ENCODE assay signal across 1 cellular context in the genomic region with DNA sequence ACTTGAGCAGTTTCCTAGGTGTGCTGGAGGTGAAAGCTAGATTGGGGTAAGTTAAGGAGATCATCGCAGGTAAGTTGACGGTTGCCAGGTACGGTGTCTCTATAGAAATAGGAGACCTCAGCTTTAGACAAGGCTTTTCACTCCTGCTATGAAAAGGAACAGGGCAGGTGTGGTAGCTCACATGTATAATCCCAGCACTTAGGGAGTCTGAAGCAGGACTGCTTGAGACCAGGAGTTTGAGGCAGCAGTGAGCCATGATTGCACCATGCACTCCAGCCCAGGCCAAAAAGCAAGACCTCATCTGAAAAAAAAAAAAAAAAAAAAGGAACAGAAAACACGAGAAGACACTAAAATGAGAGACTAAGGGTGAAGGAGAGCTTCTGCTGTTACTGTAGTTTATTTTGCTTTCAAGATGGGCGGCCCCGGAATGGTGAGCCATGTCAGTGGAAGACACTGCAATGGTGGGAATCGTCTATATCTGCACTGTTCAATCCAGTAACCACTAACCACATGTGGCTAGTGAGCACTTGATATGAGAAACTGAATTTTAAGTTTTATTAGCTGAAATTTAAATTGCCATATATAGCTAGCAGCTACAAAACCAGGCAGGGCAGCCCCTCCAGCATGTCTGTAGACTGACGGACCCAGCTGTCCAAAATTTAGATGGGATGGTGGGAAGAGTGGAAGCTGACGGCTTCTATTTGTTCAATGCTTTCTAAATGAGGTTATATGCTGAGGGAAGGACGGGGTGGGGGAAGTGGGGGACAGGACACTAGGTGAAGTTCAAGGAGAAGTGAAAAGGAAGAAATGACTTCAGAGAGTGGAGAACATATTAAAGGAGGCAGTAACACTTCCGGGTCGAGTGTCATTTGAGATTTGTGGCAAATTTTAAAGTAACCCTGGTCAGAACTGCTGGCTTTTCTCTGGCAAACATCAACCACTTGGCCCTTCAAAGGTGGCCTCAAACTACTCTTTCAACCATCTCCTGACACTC.
TF ChIP-seq lines count a peak whose summit lies in the region.

No MANE protein-coding gene starts in this region.

TF ChIP-seq in WTC11, 78 proteins besides CTCF, POLR2A, EP300 and RAD21 (continued from another document):
- TF ChIP-seq ELF4 (CRISPR knock-in tag; IDR thresholded peaks at IDR 0.05; ENCODE audit: low read depth), result no peak
